Comparison of ENCODE assay signal across 8 cellular contexts in the genomic region with DNA sequence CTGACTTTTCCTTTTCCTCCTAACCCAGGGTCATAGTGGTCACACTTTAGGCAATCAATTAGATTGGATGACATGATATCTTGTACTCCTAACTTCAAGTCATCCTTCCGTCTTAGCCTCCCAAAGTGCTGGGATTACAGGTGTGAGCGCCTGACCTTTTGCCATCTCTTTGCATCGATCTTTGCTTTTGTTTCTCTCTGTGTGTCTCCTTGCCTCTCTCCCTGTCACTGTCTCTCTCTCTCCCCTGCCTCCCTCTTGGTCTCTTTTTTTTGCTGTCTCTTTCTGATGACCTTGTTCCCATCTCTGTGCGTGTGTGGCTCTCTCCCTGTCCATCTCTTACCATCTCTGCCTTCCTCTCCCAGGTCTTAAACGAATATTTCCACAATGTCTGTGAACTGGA. TPM values are rescaled to one million over a fixed set of nuclear protein-coding genes. Genes with fewer than 3 reads are reported as not detected.
DNase-seq lines count a peak whose midpoint lies in the region; ATAC-seq and TF ChIP-seq lines count a peak whose summit lies in the region.
"Not testable (repeated sequence)": the region's sequence is repeated elsewhere in the genome, so short reads cannot be mapped to it uniquely, and the experiment has no call there.

No MANE protein-coding gene starts in this region.

- H3K9me3 Mint-ChIP-seq in activated naive CD8-positive, alpha-beta T cell (ENCODE audit: low read depth); progenitor cell of endocrine pancreas (ENCODE audit: low read depth): not testable (repeated sequence)

- not testable (repeated sequence) for TF ChIP-seq CTCF in GM12865 (IDR thresholded peaks at IDR 0.05; ENCODE audit: insufficient read depth, low read depth, low read length, missing control alignments); Peyer's patch (IDR thresholded peaks at IDR 0.05); epithelial cell of proximal tubule (conservative IDR thresholded peaks at IDR 0.05; ENCODE audit: low read depth, low read length); liver (IDR thresholded peaks at IDR 0.05; ENCODE audit: low read depth, low read length, missing input control); progenitor cell of endocrine pancreas (IDR thresholded peaks at IDR 0.05; ENCODE audit: unreplicated experiment); uterus (IDR thresholded peaks at IDR 0.05)

- not testable (repeated sequence) for H3K27me3 ChIP-seq in Peyer's patch; liver (ENCODE audit: control insufficient read depth in 4 of 4, insufficient read depth in 4 of 4, low read length in 3 of 4); uterus

- H3K4me1 ChIP-seq in Peyer's patch, uterus: not testable (repeated sequence)
- H3K4me1 ChIP-seq in liver (ENCODE audit: control insufficient read depth in 4 of 4, insufficient read depth in 4 of 4, low read length in 3 of 4) = peaks cover 0 to 13% (median 5%) of the 10 kb centered on the region in 4 donors

- DNase-seq in GM12865 (ENCODE audit: low read depth); Peyer's patch; epithelial cell of proximal tubule (ENCODE audit: low read depth); progenitor cell of endocrine pancreas (ENCODE audit: low spot score, unreplicated experiment); uterus: not testable (repeated sequence)

- not testable (repeated sequence) for H3K36me3 ChIP-seq in Peyer's patch; liver (ENCODE audit: control insufficient read depth in 4 of 4, insufficient read depth in 3 of 4, low read depth in 1 of 4, low read length in 3 of 4); uterus

- H3K4me3 ChIP-seq in GM12865 (ENCODE audit: low read depth, low read length) (peak overlapping the region; percentile 68), Peyer's patch (peak overlapping the region; percentile 46 to 98 (median 74)), epithelial cell of proximal tubule (ENCODE audit: low read depth, low read length) (peak overlapping the region; percentile 68), liver (ENCODE audit: low read depth in 1 of 3, low read length in 3 of 3) (peak overlapping the region; percentile 81 to 93 (median 83)), uterus (peak overlapping the region; percentile 69 to 81)

- 29% methylated on average over 5 of the region's 5 CpGs for WGBS in liver

- ATAC-seq in HG02571 (IDR thresholded peaks at IDR 0.05; ENCODE audit: unreplicated experiment) = peak; percentile 6

- peak overlapping the region in 1 of 2 donors; percentile 1 for H3K9ac ChIP-seq in liver (ENCODE audit: low read depth in 1 of 2, low read length in 2 of 2)

- peaks cover 41% of the 10 kb centered on the region for H3K4me1 Mint-ChIP-seq in activated naive CD8-positive, alpha-beta T cell (ENCODE audit: low read depth)
- H3K4me1 Mint-ChIP-seq in progenitor cell of endocrine pancreas (ENCODE audit: low read depth) = not testable (repeated sequence)

- not testable (repeated sequence) for TF ChIP-seq RAD21 in liver (IDR thresholded peaks at IDR 0.05)

- peaks cover 15% of the 10 kb centered on the region for H3K36me3 Mint-ChIP-seq in activated naive CD8-positive, alpha-beta T cell
- H3K36me3 Mint-ChIP-seq in progenitor cell of endocrine pancreas (ENCODE audit: insufficient read depth) = not testable (repeated sequence)

- not testable (repeated sequence) for H3K9me3 ChIP-seq in Peyer's patch; liver (ENCODE audit: control insufficient read depth in 4 of 4, low read length in 3 of 4); uterus

- peak overlapping the region; percentile 96 for H3K27ac Mint-ChIP-seq in activated naive CD8-positive, alpha-beta T cell
- peak overlapping the region; percentile 90 for H3K27ac Mint-ChIP-seq in progenitor cell of endocrine pancreas

- H3K27ac ChIP-seq in Peyer's patch; liver (ENCODE audit: low read depth in 1 of 2, low read length in 2 of 2): not testable (repeated sequence)
- peak overlapping the region; percentile 39 to 77 for H3K27ac ChIP-seq in uterus

- H3K4me3 Mint-ChIP-seq in activated naive CD8-positive, alpha-beta T cell = peak overlapping the region; percentile 98
- peak overlapping the region; percentile 91 for H3K4me3 Mint-ChIP-seq in progenitor cell of endocrine pancreas (ENCODE audit: low read depth)

- intact Hi-C loops in uterus (cut with DNase I; ENCODE audit: low total_unique reads) = not testable (repeated sequence)

- not testable (repeated sequence) for H3K27me3 Mint-ChIP-seq in activated naive CD8-positive, alpha-beta T cell; progenitor cell of endocrine pancreas

- TF ChIP-seq POLR2A in Peyer's patch (IDR thresholded peaks at IDR 0.05); uterus (IDR thresholded peaks at IDR 0.05): not testable (repeated sequence)

RNA-seq across cellular contexts. Expression of a gene that starts 0.9 kb away (rescaled TPM):
- total RNA-seq in Peyer's patch (10 to 100 TPM in 2 of 4 donors, 1 to 10 TPM in 2; 8.4 to 12.4 (median 10.2) TPM), epithelial cell of proximal tubule (14.9 and 28.9 TPM in 2 replicates), liver (10 to 100 TPM in 1 of 2 donors, 1 to 10 TPM in 1; 8.6 to 11.4 TPM), progenitor cell of endocrine pancreas (26.6 and 27.5 TPM in 2 replicates), uterus (10 to 100 TPM; 12.6 to 52.0 (median 22.5) TPM)
- polyA plus RNA-seq in liver = 1 to 10 TPM; 8.0 to 8.8 TPM
